Comparison of ENCODE assay signal across 25 cellular contexts in the genomic region with DNA sequence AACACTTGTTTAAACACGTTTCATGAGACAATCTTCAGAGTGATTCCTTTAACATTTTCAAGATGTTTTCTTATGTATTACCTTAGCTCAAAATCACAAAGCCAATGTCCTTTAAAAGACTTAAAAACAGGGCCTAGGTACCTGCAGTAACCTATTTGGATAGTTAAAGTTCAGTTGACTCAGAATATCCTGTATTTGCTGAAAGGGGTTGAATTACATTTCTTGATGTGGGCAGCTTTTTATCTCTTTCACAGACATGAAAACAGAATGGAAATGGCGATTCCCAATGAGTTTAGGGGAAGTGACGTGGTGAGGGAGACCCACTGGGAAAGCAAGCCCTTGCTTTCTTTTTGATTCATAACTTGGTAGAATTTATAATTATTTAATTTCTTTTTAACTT.
"Had no signal": no experiment of that assay in that cellular context is flagged by ENCODE, and none has a peak within 500 bp of the region (broad histone marks: within the 10 kb centered on the region; RNA-seq: fewer than 3 reads in every experiment).

No MANE protein-coding gene starts in this region.

- H3K27ac Mint-ChIP-seq: dendritic cell treated with granulocyte-macrophage colony-stimulating factor and Interleukin-4, amounts not matched to agents 40 ng/mL and 50 ng/mL, for 4 days; memory B cell; mesothelial cell of epicardium; natural killer cell treated with Interleukin-12 subunit alpha and Interleukin-12 subunit beta and Interleukin-15 and Interleukin-18, amount 100 ng/mL, for 72 hours; stimulated activated memory B cell treated with anti-CD40 and anti-IgM and Interleukin-4, amounts not matched to agents 10 μg/mL and 1 μg/mL and 100 μg/mL, for 72 hours; stimulated activated naive CD8-positive, alpha-beta T cell treated with anti-CD3 and anti-CD28 coated beads, Interleukin-15, Interleukin-2, amounts not matched to agents 100 ng/mL and 50 ng/mL, for 24 hours had no signal

- H3K9ac ChIP-seq: parathyroid adenoma had no signal

- H3K36me3 ChIP-seq: esophagus squamous epithelium, gastroesophageal sphincter, left ventricle myocardium inferior, lower lobe of right lung, tibial artery, upper lobe of left lung, uterus had no signal

- H3K4me3 Mint-ChIP-seq: dendritic cell treated with granulocyte-macrophage colony-stimulating factor and Interleukin-4, amounts not matched to agents 40 ng/mL and 50 ng/mL, for 4 days; memory B cell; mesothelial cell of epicardium; natural killer cell treated with Interleukin-12 subunit alpha and Interleukin-12 subunit beta and Interleukin-15 and Interleukin-18, amount 100 ng/mL, for 72 hours; stimulated activated memory B cell treated with anti-CD40 and anti-IgM and Interleukin-4, amounts not matched to agents 10 μg/mL and 1 μg/mL and 100 μg/mL, for 72 hours; stimulated activated naive CD8-positive, alpha-beta T cell treated with anti-CD3 and anti-CD28 coated beads, Interleukin-15, Interleukin-2, amounts not matched to agents 100 ng/mL and 50 ng/mL, for 24 hours had no signal

- H3K9me3 Mint-ChIP-seq: dendritic cell treated with granulocyte-macrophage colony-stimulating factor and Interleukin-4, amounts not matched to agents 40 ng/mL and 50 ng/mL, for 4 days; memory B cell; mesothelial cell of epicardium; natural killer cell treated with Interleukin-12 subunit alpha and Interleukin-12 subunit beta and Interleukin-15 and Interleukin-18, amount 100 ng/mL, for 72 hours; stimulated activated memory B cell treated with anti-CD40 and anti-IgM and Interleukin-4, amounts not matched to agents 10 μg/mL and 1 μg/mL and 100 μg/mL, for 72 hours; stimulated activated naive CD8-positive, alpha-beta T cell treated with anti-CD3 and anti-CD28 coated beads, Interleukin-15, Interleukin-2, amounts not matched to agents 100 ng/mL and 50 ng/mL, for 24 hours had no signal

- H3K4me1 ChIP-seq: lower lobe of right lung, psoas muscle, uterus had no signal

- H3K79me2 ChIP-seq: parathyroid adenoma had no signal

- H2AFZ ChIP-seq: parathyroid adenoma had no signal

- H3K4me3 ChIP-seq: esophagus squamous epithelium, gastroesophageal sphincter, left ventricle myocardium inferior, lower lobe of right lung, psoas muscle, spleen, tibial artery, upper lobe of left lung, uterus had no signal

- H3K36me3 Mint-ChIP-seq: mesothelial cell of epicardium; natural killer cell treated with Interleukin-12 subunit alpha and Interleukin-12 subunit beta and Interleukin-15 and Interleukin-18, amount 100 ng/mL, for 72 hours had no signal

- ATAC-seq: gastroesophageal sphincter; lower lobe of right lung; natural killer cell treated with Interleukin-12 subunit alpha and Interleukin-12 subunit beta and Interleukin-15 and Interleukin-18, amount 100 ng/mL, for 72 hours; psoas muscle; sciatic nerve; stimulated activated memory B cell treated with anti-CD40 and anti-IgM and Interleukin-4, amounts not matched to agents 10 μg/mL and 1 μg/mL and 100 μg/mL, for 72 hours had no signal

- H3K27me3 Mint-ChIP-seq: dendritic cell treated with granulocyte-macrophage colony-stimulating factor and Interleukin-4, amounts not matched to agents 40 ng/mL and 50 ng/mL, for 4 days; memory B cell; natural killer cell treated with Interleukin-12 subunit alpha and Interleukin-12 subunit beta and Interleukin-15 and Interleukin-18, amount 100 ng/mL, for 72 hours; stimulated activated memory B cell treated with anti-CD40 and anti-IgM and Interleukin-4, amounts not matched to agents 10 μg/mL and 1 μg/mL and 100 μg/mL, for 72 hours; stimulated activated naive CD8-positive, alpha-beta T cell treated with anti-CD3 and anti-CD28 coated beads, Interleukin-15, Interleukin-2, amounts not matched to agents 100 ng/mL and 50 ng/mL, for 24 hours had no signal

- H3K9me3 ChIP-seq: esophagus squamous epithelium, gastroesophageal sphincter, left ventricle myocardium inferior, lower lobe of right lung, psoas muscle, spleen, tibial artery, upper lobe of left lung, uterus had no signal

- H3K27me3 ChIP-seq: esophagus squamous epithelium, gastroesophageal sphincter, spleen, tibial artery, upper lobe of left lung, uterus had no signal

- DNase-seq: esophagus squamous epithelium; foreskin fibroblast; glutamatergic neuron; islet precursor cell; left ventricle myocardium inferior; lower lobe of right lung; occipital lobe; psoas muscle; retina; spleen; stimulated activated CD4-positive, alpha-beta T cell treated with anti-CD3 and anti-CD28 coated beads, Interleukin-15, amount 100 ng/mL, for 24 hours; stimulated activated CD4-positive, alpha-beta T cell treated with anti-CD3 and anti-CD28 coated beads, Interleukin-1b, Interleukin-23, amount 100 ng/mL, for 48 hours; stimulated activated CD4-positive, alpha-beta T cell treated with anti-CD3 and anti-CD28 coated beads, Interleukin-4, amount 100 ng/mL, for 24 hours; tibial artery; uterus had no signal

- H3K27ac ChIP-seq: esophagus squamous epithelium, gastroesophageal sphincter, left ventricle myocardium inferior, lower lobe of right lung, parathyroid adenoma, psoas muscle, spleen, tibial artery, upper lobe of left lung, uterus had no signal
